In the genomic region with DNA sequence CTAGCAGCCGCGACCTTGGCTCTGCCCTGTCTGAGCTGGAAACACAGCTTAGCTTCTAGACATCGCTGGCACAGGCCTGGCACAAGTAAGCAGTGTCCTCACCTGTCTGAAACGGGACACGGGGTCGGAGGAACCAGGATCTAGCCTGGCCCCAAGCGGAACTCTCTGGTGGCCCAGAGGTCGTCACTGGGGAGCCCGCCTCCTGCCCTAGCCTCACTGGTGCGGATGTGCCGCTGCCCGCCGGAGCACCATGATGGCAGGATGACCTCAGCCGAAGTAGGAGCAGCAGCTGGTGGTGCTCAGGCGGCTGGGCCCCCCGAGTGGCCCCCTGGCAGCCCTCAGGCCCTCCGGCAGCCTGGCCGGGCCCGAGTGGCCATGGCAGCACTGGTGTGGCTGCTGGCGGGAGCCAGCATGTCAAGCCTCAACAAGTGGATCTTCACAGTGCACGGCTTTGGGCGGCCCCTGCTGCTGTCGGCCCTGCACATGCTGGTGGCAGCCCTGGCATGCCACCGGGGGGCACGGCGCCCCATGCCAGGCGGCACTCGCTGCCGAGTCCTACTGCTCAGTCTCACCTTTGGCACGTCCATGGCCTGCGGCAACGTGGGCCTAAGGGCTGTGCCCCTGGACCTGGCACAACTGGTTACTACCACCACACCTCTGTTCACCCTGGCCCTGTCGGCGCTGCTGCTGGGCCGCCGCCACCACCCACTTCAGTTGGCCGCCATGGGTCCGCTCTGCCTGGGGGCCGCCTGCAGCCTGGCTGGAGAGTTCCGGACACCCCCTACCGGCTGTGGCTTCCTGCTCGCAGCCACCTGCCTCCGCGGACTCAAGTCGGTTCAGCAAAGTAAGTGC, we compare ENCODE assay signal across 8 cellular contexts. TPM values are rescaled to one million over a fixed set of nuclear protein-coding genes. Genes with fewer than 3 reads are reported as not detected.
A peak's percentile ranks its signal among the peaks of the same experiment; 100 is the strongest.
DNase-seq lines count a peak whose midpoint lies in the region; ATAC-seq and TF ChIP-seq lines count a peak whose summit lies in the region.

No MANE protein-coding gene starts in this region.

- peak overlapping the region; percentile 74 to 76 for H3K27ac Mint-ChIP-seq in T-cell

- H4K5ac ChIP-seq in mesendoderm (ENCODE audit: low read length), result no peak overlapping the region

- CTCF ChIA-PET in T-cell (lab: Charles Lee), result interaction anchor here in 1 of 2 donors (0.8 to 3.5 kb wide), 3 partner anchors 119 to 449 kb away, joined by 3 to 26 read pairs (median 11); no protein-coding TSS in a partner anchor

- H4K8ac ChIP-seq in mesendoderm (ENCODE audit: low read depth, low read length), result no peak overlapping the region

- H2BK120ac ChIP-seq in mesendoderm (ENCODE audit: low read depth, low read length), result no peak overlapping the region

- no peak overlapping the region for H2BK5ac ChIP-seq in mesendoderm (ENCODE audit: low read length)

- no peaks in the 10 kb centered on the region for H3K79me1 ChIP-seq in mesendoderm (ENCODE audit: low read length)

- H3K4me3 ChIP-seq in dorsolateral prefrontal cortex (peak overlapping the region; percentile 58 to 92 (median 80)), mesendoderm (ENCODE audit: low read length) (no peak overlapping the region), tibial artery (peak overlapping the region; percentile 77 to 82)

- TF ChIP-seq CTCF in dorsolateral prefrontal cortex (IDR thresholded peaks at IDR 0.05 in 54 of 56, conservative IDR thresholded peaks at IDR 0.05 in 2 of 56; ENCODE audit: low read depth in 1 of 56, partially characterized antibody in 56 of 56), result peak in 5 of 56 donors; percentile 3 to 14 (median 7)
- TF ChIP-seq CTCF in tibial artery (IDR thresholded peaks at IDR 0.05), result no peak

- ATAC-seq in T-cell (replicated peaks in 1 of 4), result peak in 2 of 4 experiments; percentile 2 to 3

- no peaks in the 10 kb centered on the region for H3K36me3 ChIP-seq in mesendoderm (ENCODE audit: control insufficient read depth, insufficient read depth, low read length)
- H3K36me3 ChIP-seq in tibial artery, result no peaks in the 10 kb centered on the region

- peaks cover 4% of the 10 kb centered on the region for H3K36me3 Mint-ChIP-seq in T-cell

- no peak overlapping the region for H3K23ac ChIP-seq in mesendoderm (ENCODE audit: low read length)

- H3K4me1 ChIP-seq in mesendoderm (ENCODE audit: control insufficient read depth, low read depth, low read length) (no peaks in the 10 kb centered on the region), tibial artery (peaks cover 9 to 40% (median 26%) of the 10 kb centered on the region in 4 donors)

- H3K27me3 Mint-ChIP-seq in T-cell, result no peaks in the 10 kb centered on the region

- no peak overlapping the region for H3K4ac ChIP-seq in mesendoderm (ENCODE audit: low read depth, low read length)

- peak overlapping the region; percentile 81 for H3K9ac ChIP-seq in mesendoderm (ENCODE audit: low read length)

- POLR2A ChIA-PET in T-cell (lab: Charles Lee), result interaction anchor here in 1 of 2 donors (0.6 to 0.7 kb wide), 2 partner anchors 35 to 686 kb away, joined by 4 to 9 read pairs; no protein-coding TSS in a partner anchor

- H3K9me3 Mint-ChIP-seq in T-cell, result peaks cover 0 to 4% (median 0%) of the 10 kb centered on the region in 3 donors

- H3K9me3 ChIP-seq in tibial artery, result no peaks in the 10 kb centered on the region

- H3K4me1 Mint-ChIP-seq in T-cell, result peaks cover 13 to 24% (median 20%) of the 10 kb centered on the region in 3 donors

- no peak overlapping the region for H2AK5ac ChIP-seq in mesendoderm (ENCODE audit: low read length)

- H3K18ac ChIP-seq in mesendoderm (ENCODE audit: low read length), result no peak overlapping the region

- H3K56ac ChIP-seq in mesendoderm (ENCODE audit: low read length), result peak overlapping the region; percentile 89

- H3K27me3 ChIP-seq in dorsolateral prefrontal cortex, result no peaks in the 10 kb centered on the region
- H3K27me3 ChIP-seq in mesendoderm (ENCODE audit: insufficient read depth, low read length, poor library complexity), result no peaks in the 10 kb centered on the region
- H3K27me3 ChIP-seq in tibial artery, result no peaks in the 10 kb centered on the region

- H3K4me3 Mint-ChIP-seq in T-cell, result peak overlapping the region; percentile 81 to 85 (median 82)

- DNase-seq in NCI-H82 (lab: John Stamatoyannopoulos, UW) (peak; percentile 43), NCI-H82 treated with DMSO at 0.1 percent for 48 hours (lab: John Stamatoyannopoulos, UW; ENCODE audit: unreplicated experiment) (no peak), T-cell (peak in 11 of 34 experiments; percentile 2 to 29 (median 12)), dorsolateral prefrontal cortex (peak in 6 of 10 donors; percentile 28 to 64 (median 44)), mesendoderm (no peak), tibial artery (no peak), NCI-H187 treated with DMSO at 0.1 percent for 48 hours (lab: John Stamatoyannopoulos, UW) (no peak)
- DNase-seq in NK-92 treated with Interleukin-12 subunit alpha and Interleukin-12 subunit beta, amount 100 ng/mL, for 24 hours (lab: John Stamatoyannopoulos, UW), result no peak

- intact Hi-C loops in dorsolateral prefrontal cortex (cut with DNase I), result loop anchor here (10.0 kb wide), 2 partner anchors 258 to 288 kb away; no protein-coding TSS in a partner anchor
- intact Hi-C loops in tibial artery (cut with DNase I; ENCODE audit: low total_unique reads), result loop anchor here (5.0 kb wide), 1 partner anchor 286 kb away; no protein-coding TSS in a partner anchor

- H3K27ac ChIP-seq in dorsolateral prefrontal cortex (peak overlapping the region; percentile 49 to 98 (median 95)), mesendoderm (ENCODE audit: low read depth, low read length) (no peak overlapping the region), tibial artery (peak overlapping the region; percentile 85 to 93)

- H2BK15ac ChIP-seq in mesendoderm (replicated peaks; ENCODE audit: low read depth), result no peak overlapping the region

- no peaks in the 10 kb centered on the region for H3K79me2 ChIP-seq in mesendoderm (ENCODE audit: control insufficient read depth, insufficient read depth, low read length)

- peak overlapping the region; percentile 63 for H3K4me2 ChIP-seq in mesendoderm (ENCODE audit: low read length)

- no CpG with 5 or more reads among the region's 45 CpGs for WGBS in mesendoderm (ENCODE audit: extremely low coverage, insufficient coverage, low lambda C conversion rate)

RNA-seq across cellular contexts. Expression of a gene that starts 0.9 kb away (rescaled TPM):
- 1 to 10 TPM; 2.9 to 4.8 (median 3.5) TPM for total RNA-seq in T-cell
- 10 to 100 TPM in 100 of 120 experiments, 1 to 10 TPM in 20; 8.0 to 18.4 (median 11.5) TPM for total RNA-seq in dorsolateral prefrontal cortex
- polyA plus RNA-seq in mesendoderm (2013, experiment 1 of 2), result 1.3 TPM
- polyA plus RNA-seq in mesendoderm (2013, experiment 2 of 2), result 1.3 TPM

RNA-seq across cellular contexts. Expression of a gene that starts 29.5 kb away (rescaled TPM):
- total RNA-seq in T-cell (under 1 TPM; 0.26 to 0.65 (median 0.57) TPM), dorsolateral prefrontal cortex (10 to 100 TPM in 113 of 120 experiments, 1 to 10 TPM in 7; 6.7 to 36.0 (median 16.1) TPM)
- polyA plus RNA-seq in mesendoderm (2013, experiment 1 of 2), result 14.8 TPM
- polyA plus RNA-seq in mesendoderm (2013, experiment 2 of 2), result 15.2 TPM

RNA-seq across cellular contexts. Expression of a gene that starts 31.2 kb away (rescaled TPM):
- total RNA-seq in T-cell (10 to 100 TPM in 3 of 5 donors, 1 to 10 TPM in 2; 9.4 to 19.4 (median 18.8) TPM), dorsolateral prefrontal cortex (10 to 100 TPM in 91 of 120 experiments, 1 to 10 TPM in 29; 6.2 to 23.2 (median 12.1) TPM)
- polyA plus RNA-seq in mesendoderm (2013, experiment 1 of 2), result 1.4 TPM
- polyA plus RNA-seq in mesendoderm (2013, experiment 2 of 2), result 1.4 TPM

RNA-seq across cellular contexts. Expression of a gene that starts 44.7 kb away (rescaled TPM):
- total RNA-seq in T-cell (10 to 100 TPM; 36.0 to 66.2 (median 63.1) TPM), dorsolateral prefrontal cortex (10 to 100 TPM; 32.3 to 60.0 (median 44.4) TPM)
- polyA plus RNA-seq in mesendoderm (2013, experiment 1 of 2), result 116 TPM
- 112 TPM for polyA plus RNA-seq in mesendoderm (2013, experiment 2 of 2)

RNA-seq across cellular contexts. Expression of a gene that starts 58.2 kb away (rescaled TPM):
- 1 to 10 TPM; 1.6 to 2.8 (median 2.1) TPM for total RNA-seq in T-cell
- 10 to 100 TPM; 27.3 to 54.6 (median 40.0) TPM for total RNA-seq in dorsolateral prefrontal cortex
- 1.5 TPM for polyA plus RNA-seq in mesendoderm (2013, experiment 1 of 2)
- polyA plus RNA-seq in mesendoderm (2013, experiment 2 of 2), result 1.8 TPM

Comparison
In these comparisons a context has a peak if more than half of its experiments do, and no peak if none do; other contexts are left out.
1. DNase-seq: peak in NCI-H82 (single experiment) and dorsolateral prefrontal cortex (6 of 10); none in NCI-H82 treated with DMSO at 0.1 percent for 48 hours (single experiment), mesendoderm (single experiment), tibial artery (0 of 2), NK-92 treated with Interleukin-12 subunit alpha and Interleukin-12 subunit beta, amount 100 ng/mL, for 24 hours (single experiment) and NCI-H187 treated with DMSO at 0.1 percent for 48 hours (single experiment).
2. RNA of a gene that starts 29.5 kb away (total RNA-seq): 6.7 to 36.0 TPM in dorsolateral prefrontal cortex; 0.26 to 0.65 TPM in T-cell; every median in the first group is over 4 times any median in the second.